Comparison of ENCODE assay signal across 1 cellular context in the genomic region with DNA sequence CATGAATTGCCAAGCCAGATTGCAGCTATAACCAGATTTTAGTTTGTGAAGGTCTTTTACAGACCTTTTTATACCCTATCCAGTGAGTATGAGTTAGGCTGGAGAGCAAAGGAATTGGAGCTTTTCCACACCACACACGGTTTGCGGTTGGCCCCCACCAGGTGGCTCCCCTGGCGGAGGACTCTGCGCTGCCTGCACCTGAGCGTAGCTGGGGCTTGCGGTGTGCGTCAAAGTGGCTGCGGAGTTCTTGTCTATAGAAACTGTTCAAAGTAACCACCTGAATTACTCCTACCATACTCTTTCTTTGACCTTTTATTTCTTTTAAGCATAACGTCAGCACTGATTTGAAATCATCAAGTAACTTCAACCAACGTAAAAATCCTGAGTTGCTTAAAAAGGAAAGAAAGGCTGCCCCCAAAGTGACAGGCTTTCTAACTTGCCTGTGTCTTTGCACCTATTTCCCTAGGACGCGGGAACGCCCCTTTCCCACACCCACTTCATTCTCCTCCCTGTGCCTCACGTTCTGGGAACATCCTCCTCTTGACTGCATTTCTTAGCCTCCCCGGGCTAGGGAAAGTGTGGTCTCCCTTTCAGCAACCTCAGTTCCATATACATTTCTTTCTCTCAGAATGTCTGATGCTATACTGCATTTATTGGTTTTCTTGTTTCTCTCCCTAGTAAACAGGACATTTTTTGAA.
TF ChIP-seq lines count a peak whose summit lies in the region.

No MANE protein-coding gene starts in this region.

TF ChIP-seq in GM23338, 12 proteins besides CTCF, POLR2A, EP300 and RAD21 (continued from another document):
- TF ChIP-seq, protein P1, sequence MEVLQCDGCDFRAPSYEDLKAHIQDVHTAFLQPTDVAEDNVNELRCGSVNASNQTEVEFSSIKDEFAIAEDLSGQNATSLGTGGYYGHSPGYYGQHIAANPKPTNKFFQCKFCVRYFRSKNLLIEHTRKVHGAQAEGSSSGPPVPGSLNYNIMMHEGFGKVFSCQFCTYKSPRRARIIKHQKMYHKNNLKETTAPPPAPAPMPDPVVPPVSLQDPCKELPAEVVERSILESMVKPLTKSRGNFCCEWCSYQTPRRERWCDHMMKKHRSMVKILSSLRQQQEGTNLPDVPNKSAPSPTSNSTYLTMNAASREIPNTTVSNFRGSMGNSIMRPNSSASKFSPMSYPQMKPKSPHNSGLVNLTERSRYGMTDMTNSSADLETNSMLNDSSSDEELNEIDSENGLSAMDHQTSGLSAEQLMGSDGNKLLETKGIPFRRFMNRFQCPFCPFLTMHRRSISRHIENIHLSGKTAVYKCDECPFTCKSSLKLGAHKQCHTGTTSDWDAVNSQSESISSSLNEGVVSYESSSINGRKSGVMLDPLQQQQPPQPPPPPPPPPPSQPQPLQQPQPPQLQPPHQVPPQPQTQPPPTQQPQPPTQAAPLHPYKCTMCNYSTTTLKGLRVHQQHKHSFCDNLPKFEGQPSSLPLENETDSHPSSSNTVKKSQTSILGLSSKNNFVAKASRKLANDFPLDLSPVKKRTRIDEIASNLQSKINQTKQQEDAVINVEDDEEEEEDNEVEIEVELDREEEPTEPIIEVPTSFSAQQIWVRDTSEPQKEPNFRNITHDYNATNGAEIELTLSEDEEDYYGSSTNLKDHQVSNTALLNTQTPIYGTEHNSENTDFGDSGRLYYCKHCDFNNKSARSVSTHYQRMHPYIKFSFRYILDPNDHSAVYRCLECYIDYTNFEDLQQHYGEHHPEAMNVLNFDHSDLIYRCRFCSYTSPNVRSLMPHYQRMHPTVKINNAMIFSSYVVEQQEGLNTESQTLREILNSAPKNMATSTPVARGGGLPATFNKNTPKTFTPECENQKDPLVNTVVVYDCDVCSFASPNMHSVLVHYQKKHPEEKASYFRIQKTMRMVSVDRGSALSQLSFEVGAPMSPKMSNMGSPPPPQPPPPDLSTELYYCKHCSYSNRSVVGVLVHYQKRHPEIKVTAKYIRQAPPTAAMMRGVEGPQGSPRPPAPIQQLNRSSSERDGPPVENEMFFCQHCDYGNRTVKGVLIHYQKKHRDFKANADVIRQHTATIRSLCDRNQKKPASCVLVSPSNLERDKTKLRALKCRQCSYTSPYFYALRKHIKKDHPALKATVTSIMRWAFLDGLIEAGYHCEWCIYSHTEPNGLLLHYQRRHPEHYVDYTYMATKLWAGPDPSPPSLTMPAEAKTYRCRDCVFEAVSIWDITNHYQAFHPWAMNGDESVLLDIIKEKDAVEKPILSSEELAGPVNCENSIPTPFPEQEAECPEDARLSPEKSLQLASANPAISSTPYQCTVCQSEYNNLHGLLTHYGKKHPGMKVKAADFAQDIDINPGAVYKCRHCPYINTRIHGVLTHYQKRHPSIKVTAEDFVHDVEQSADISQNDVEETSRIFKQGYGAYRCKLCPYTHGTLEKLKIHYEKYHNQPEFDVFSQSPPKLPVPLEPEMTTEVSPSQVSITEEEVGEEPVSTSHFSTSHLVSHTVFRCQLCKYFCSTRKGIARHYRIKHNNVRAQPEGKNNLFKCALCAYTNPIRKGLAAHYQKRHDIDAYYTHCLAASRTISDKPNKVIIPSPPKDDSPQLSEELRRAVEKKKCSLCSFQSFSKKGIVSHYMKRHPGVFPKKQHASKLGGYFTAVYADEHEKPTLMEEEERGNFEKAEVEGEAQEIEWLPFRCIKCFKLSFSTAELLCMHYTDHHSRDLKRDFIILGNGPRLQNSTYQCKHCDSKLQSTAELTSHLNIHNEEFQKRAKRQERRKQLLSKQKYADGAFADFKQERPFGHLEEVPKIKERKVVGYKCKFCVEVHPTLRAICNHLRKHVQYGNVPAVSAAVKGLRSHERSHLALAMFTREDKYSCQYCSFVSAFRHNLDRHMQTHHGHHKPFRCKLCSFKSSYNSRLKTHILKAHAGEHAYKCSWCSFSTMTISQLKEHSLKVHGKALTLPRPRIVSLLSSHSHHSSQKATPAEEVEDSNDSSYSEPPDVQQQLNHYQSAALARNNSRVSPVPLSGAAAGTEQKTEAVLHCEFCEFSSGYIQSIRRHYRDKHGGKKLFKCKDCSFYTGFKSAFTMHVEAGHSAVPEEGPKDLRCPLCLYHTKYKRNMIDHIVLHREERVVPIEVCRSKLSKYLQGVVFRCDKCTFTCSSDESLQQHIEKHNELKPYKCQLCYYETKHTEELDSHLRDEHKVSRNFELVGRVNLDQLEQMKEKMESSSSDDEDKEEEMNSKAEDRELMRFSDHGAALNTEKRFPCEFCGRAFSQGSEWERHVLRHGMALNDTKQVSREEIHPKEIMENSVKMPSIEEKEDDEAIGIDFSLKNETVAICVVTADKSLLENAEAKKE (CRISPR knock-in tag; IDR thresholded peaks at IDR 0.05): no peak
- TF ChIP-seq NANOG (IDR thresholded peaks at IDR 0.05; ENCODE audit: borderline replicate concordance) (no peak), POLR2AphosphoS5 (IDR thresholded peaks at IDR 0.05; ENCODE audit: low read depth) (no peak), EZH2 (IDR thresholded peaks at IDR 0.05; ENCODE audit: low read depth, unreplicated experiment) (no peak), JUNB (IDR thresholded peaks at IDR 0.05; ENCODE audit: unreplicated experiment) (no peak), CREB1 (CRISPR knock-in tag; IDR thresholded peaks at IDR 0.05; ENCODE audit: low read depth) (no peak), ZNF331 (CRISPR knock-in tag; IDR thresholded peaks at IDR 0.05; ENCODE audit: low read depth) (no peak), EZH2phosphoT487 (IDR thresholded peaks at IDR 0.05; ENCODE audit: unreplicated experiment) (no peak)
- TF ChIP-seq, protein P2, sequence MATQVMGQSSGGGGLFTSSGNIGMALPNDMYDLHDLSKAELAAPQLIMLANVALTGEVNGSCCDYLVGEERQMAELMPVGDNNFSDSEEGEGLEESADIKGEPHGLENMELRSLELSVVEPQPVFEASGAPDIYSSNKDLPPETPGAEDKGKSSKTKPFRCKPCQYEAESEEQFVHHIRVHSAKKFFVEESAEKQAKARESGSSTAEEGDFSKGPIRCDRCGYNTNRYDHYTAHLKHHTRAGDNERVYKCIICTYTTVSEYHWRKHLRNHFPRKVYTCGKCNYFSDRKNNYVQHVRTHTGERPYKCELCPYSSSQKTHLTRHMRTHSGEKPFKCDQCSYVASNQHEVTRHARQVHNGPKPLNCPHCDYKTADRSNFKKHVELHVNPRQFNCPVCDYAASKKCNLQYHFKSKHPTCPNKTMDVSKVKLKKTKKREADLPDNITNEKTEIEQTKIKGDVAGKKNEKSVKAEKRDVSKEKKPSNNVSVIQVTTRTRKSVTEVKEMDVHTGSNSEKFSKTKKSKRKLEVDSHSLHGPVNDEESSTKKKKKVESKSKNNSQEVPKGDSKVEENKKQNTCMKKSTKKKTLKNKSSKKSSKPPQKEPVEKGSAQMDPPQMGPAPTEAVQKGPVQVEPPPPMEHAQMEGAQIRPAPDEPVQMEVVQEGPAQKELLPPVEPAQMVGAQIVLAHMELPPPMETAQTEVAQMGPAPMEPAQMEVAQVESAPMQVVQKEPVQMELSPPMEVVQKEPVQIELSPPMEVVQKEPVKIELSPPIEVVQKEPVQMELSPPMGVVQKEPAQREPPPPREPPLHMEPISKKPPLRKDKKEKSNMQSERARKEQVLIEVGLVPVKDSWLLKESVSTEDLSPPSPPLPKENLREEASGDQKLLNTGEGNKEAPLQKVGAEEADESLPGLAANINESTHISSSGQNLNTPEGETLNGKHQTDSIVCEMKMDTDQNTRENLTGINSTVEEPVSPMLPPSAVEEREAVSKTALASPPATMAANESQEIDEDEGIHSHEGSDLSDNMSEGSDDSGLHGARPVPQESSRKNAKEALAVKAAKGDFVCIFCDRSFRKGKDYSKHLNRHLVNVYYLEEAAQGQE (IDR thresholded peaks at IDR 0.05; ENCODE audit: unreplicated experiment): no peak
